In the genomic region with DNA sequence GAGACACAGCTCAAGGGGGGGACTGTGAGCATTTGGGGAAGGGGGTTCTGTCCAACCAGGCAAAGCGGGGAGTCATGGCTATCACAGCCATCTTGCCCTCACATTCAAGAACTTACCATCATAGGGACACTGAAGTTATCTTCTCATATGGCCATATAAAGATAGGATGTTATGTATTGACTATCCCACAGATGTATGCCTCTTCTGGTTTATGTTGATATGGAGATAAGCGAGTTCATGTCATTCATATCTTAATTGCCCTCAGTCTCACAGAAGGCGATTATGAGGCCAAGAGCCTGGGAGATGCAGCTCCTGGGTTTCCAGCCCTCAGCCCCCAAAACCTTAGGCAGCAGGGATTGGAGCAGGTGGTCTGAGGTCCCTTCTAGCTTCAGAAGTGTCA, we compare ENCODE assay signal across 1 cellular context.
TF ChIP-seq lines count a peak whose summit lies in the region.

No MANE protein-coding gene starts in this region.

TF ChIP-seq in K562, 482 proteins besides CTCF, POLR2A, EP300 and RAD21 (continues in another document):
- TF ChIP-seq SNRNP70 (optimal IDR thresholded peaks at IDR 0.05; ENCODE audit: low read depth, low read length) (no peak), ZNF41 (CRISPR knock-in tag; conservative IDR thresholded peaks at IDR 0.05) (no peak), FUS (optimal IDR thresholded peaks at IDR 0.05; ENCODE audit: low read depth, low read length) (no peak), YBX1 (IDR thresholded peaks at IDR 0.05) (no peak), SRF (CRISPR knock-in tag; IDR thresholded peaks at IDR 0.05) (0 out of 4 replicates have a peak, but pooled peaks of 1 of the 2 experiments have one; percentile 22), ETV6 (IDR thresholded peaks at IDR 0.05; ENCODE audit: borderline replicate concordance in 1 of 2, low read depth in 2 of 2, low read length in 1 of 2) (no peak), ETV6 (CRISPR knock-in tag; IDR thresholded peaks at IDR 0.05; ENCODE audit: borderline replicate concordance) (no peak), ZNF384 (IDR thresholded peaks at IDR 0.05; ENCODE audit: low read depth, low read length) (no peak), MEIS2 (IDR thresholded peaks at IDR 0.05; ENCODE audit: partially characterized antibody) (peak; percentile 15), NFIC (IDR thresholded peaks at IDR 0.05) (peak; percentile 62), MCM7 (IDR thresholded peaks at IDR 0.05) (no peak), ZNF586 (CRISPR knock-in tag; conservative IDR thresholded peaks at IDR 0.05) (no peak), NCOR1 (IDR thresholded peaks at IDR 0.05) (peak; percentile 78), MEF2D (tag; conservative IDR thresholded peaks at IDR 0.05; ENCODE audit: low read depth) (no peak), KDM1A (IDR thresholded peaks at IDR 0.05) (peak; percentile 21 to 32; a peak in 1 of 4 replicates), YY1 (IDR thresholded peaks at IDR 0.05; ENCODE audit: borderline replicate concordance in 1 of 3, control insufficient read depth in 1 of 3, extremely low read depth in 1 of 3, insufficient read depth in 3 of 3, insufficient read length in 1 of 3, insufficient replicate concordance in 2 of 3, low read depth in 1 of 3, low read length in 2 of 3) (no peak), SMAD3 (CRISPR knock-in tag; conservative IDR thresholded peaks at IDR 0.05) (no peak), ZNF124 (CRISPR knock-in tag; IDR thresholded peaks at IDR 0.05) (no peak), FOXJ2 (tag; IDR thresholded peaks at IDR 0.05) (no peak), ZNF408 (CRISPR knock-in tag; IDR thresholded peaks at IDR 0.05; ENCODE audit: low read depth) (no peak), CEBPB (tag; IDR thresholded peaks at IDR 0.05) (no peak), ZNF695 (CRISPR knock-in tag; IDR thresholded peaks at IDR 0.05) (no peak), KAT7 (CRISPR knock-in tag; IDR thresholded peaks at IDR 0.05; ENCODE audit: borderline replicate concordance) (peak; percentile 21; the same call in 1 of the 2 replicates), ZNF668 (CRISPR knock-in tag; IDR thresholded peaks at IDR 0.05) (no peak), ZNF175 (CRISPR knock-in tag; IDR thresholded peaks at IDR 0.05; ENCODE audit: low read depth) (no peak), EHMT2 (IDR thresholded peaks at IDR 0.05) (no peak), BACH1 (tag; IDR thresholded peaks at IDR 0.05) (no peak), BCOR (IDR thresholded peaks at IDR 0.05) (no peak), ZNF263 (CRISPR knock-in tag; IDR thresholded peaks at IDR 0.05; ENCODE audit: borderline replicate concordance) (no peak), TRIM24 (IDR thresholded peaks at IDR 0.05) (peak in 1 of 2 experiments; percentile 43; a peak in 1 of 4 replicates), TEAD4 (IDR thresholded peaks at IDR 0.05; ENCODE audit: low read length) (peak; percentile 82), TEAD4 (CRISPR knock-in tag; IDR thresholded peaks at IDR 0.05; ENCODE audit: borderline replicate concordance) (no peak), JUND (IDR thresholded peaks at IDR 0.05; ENCODE audit: borderline replicate concordance, low read depth, low read length) (no peak), JUND (tag; IDR thresholded peaks at IDR 0.05; ENCODE audit: borderline replicate concordance, low read depth, low read length) (no peak)
- TF ChIP-seq, protein P1, sequence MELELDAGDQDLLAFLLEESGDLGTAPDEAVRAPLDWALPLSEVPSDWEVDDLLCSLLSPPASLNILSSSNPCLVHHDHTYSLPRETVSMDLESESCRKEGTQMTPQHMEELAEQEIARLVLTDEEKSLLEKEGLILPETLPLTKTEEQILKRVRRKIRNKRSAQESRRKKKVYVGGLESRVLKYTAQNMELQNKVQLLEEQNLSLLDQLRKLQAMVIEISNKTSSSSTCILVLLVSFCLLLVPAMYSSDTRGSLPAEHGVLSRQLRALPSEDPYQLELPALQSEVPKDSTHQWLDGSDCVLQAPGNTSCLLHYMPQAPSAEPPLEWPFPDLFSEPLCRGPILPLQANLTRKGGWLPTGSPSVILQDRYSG (tag; conservative IDR thresholded peaks at IDR 0.05; ENCODE audit: low read depth), result no peak
- TF ChIP-seq, protein P2, sequence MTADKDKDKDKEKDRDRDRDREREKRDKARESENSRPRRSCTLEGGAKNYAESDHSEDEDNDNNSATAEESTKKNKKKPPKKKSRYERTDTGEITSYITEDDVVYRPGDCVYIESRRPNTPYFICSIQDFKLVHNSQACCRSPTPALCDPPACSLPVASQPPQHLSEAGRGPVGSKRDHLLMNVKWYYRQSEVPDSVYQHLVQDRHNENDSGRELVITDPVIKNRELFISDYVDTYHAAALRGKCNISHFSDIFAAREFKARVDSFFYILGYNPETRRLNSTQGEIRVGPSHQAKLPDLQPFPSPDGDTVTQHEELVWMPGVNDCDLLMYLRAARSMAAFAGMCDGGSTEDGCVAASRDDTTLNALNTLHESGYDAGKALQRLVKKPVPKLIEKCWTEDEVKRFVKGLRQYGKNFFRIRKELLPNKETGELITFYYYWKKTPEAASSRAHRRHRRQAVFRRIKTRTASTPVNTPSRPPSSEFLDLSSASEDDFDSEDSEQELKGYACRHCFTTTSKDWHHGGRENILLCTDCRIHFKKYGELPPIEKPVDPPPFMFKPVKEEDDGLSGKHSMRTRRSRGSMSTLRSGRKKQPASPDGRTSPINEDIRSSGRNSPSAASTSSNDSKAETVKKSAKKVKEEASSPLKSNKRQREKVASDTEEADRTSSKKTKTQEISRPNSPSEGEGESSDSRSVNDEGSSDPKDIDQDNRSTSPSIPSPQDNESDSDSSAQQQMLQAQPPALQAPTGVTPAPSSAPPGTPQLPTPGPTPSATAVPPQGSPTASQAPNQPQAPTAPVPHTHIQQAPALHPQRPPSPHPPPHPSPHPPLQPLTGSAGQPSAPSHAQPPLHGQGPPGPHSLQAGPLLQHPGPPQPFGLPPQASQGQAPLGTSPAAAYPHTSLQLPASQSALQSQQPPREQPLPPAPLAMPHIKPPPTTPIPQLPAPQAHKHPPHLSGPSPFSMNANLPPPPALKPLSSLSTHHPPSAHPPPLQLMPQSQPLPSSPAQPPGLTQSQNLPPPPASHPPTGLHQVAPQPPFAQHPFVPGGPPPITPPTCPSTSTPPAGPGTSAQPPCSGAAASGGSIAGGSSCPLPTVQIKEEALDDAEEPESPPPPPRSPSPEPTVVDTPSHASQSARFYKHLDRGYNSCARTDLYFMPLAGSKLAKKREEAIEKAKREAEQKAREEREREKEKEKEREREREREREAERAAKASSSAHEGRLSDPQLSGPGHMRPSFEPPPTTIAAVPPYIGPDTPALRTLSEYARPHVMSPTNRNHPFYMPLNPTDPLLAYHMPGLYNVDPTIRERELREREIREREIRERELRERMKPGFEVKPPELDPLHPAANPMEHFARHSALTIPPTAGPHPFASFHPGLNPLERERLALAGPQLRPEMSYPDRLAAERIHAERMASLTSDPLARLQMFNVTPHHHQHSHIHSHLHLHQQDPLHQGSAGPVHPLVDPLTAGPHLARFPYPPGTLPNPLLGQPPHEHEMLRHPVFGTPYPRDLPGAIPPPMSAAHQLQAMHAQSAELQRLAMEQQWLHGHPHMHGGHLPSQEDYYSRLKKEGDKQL (CRISPR knock-in tag; IDR thresholded peaks at IDR 0.05; ENCODE audit: borderline replicate concordance), result no peak
- TF ChIP-seq, protein P3, sequence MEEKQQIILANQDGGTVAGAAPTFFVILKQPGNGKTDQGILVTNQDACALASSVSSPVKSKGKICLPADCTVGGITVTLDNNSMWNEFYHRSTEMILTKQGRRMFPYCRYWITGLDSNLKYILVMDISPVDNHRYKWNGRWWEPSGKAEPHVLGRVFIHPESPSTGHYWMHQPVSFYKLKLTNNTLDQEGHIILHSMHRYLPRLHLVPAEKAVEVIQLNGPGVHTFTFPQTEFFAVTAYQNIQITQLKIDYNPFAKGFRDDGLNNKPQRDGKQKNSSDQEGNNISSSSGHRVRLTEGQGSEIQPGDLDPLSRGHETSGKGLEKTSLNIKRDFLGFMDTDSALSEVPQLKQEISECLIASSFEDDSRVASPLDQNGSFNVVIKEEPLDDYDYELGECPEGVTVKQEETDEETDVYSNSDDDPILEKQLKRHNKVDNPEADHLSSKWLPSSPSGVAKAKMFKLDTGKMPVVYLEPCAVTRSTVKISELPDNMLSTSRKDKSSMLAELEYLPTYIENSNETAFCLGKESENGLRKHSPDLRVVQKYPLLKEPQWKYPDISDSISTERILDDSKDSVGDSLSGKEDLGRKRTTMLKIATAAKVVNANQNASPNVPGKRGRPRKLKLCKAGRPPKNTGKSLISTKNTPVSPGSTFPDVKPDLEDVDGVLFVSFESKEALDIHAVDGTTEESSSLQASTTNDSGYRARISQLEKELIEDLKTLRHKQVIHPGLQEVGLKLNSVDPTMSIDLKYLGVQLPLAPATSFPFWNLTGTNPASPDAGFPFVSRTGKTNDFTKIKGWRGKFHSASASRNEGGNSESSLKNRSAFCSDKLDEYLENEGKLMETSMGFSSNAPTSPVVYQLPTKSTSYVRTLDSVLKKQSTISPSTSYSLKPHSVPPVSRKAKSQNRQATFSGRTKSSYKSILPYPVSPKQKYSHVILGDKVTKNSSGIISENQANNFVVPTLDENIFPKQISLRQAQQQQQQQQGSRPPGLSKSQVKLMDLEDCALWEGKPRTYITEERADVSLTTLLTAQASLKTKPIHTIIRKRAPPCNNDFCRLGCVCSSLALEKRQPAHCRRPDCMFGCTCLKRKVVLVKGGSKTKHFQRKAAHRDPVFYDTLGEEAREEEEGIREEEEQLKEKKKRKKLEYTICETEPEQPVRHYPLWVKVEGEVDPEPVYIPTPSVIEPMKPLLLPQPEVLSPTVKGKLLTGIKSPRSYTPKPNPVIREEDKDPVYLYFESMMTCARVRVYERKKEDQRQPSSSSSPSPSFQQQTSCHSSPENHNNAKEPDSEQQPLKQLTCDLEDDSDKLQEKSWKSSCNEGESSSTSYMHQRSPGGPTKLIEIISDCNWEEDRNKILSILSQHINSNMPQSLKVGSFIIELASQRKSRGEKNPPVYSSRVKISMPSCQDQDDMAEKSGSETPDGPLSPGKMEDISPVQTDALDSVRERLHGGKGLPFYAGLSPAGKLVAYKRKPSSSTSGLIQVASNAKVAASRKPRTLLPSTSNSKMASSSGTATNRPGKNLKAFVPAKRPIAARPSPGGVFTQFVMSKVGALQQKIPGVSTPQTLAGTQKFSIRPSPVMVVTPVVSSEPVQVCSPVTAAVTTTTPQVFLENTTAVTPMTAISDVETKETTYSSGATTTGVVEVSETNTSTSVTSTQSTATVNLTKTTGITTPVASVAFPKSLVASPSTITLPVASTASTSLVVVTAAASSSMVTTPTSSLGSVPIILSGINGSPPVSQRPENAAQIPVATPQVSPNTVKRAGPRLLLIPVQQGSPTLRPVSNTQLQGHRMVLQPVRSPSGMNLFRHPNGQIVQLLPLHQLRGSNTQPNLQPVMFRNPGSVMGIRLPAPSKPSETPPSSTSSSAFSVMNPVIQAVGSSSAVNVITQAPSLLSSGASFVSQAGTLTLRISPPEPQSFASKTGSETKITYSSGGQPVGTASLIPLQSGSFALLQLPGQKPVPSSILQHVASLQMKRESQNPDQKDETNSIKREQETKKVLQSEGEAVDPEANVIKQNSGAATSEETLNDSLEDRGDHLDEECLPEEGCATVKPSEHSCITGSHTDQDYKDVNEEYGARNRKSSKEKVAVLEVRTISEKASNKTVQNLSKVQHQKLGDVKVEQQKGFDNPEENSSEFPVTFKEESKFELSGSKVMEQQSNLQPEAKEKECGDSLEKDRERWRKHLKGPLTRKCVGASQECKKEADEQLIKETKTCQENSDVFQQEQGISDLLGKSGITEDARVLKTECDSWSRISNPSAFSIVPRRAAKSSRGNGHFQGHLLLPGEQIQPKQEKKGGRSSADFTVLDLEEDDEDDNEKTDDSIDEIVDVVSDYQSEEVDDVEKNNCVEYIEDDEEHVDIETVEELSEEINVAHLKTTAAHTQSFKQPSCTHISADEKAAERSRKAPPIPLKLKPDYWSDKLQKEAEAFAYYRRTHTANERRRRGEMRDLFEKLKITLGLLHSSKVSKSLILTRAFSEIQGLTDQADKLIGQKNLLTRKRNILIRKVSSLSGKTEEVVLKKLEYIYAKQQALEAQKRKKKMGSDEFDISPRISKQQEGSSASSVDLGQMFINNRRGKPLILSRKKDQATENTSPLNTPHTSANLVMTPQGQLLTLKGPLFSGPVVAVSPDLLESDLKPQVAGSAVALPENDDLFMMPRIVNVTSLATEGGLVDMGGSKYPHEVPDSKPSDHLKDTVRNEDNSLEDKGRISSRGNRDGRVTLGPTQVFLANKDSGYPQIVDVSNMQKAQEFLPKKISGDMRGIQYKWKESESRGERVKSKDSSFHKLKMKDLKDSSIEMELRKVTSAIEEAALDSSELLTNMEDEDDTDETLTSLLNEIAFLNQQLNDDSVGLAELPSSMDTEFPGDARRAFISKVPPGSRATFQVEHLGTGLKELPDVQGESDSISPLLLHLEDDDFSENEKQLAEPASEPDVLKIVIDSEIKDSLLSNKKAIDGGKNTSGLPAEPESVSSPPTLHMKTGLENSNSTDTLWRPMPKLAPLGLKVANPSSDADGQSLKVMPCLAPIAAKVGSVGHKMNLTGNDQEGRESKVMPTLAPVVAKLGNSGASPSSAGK (IDR thresholded peaks at IDR 0.05), result no peak
- TF ChIP-seq, protein P4, sequence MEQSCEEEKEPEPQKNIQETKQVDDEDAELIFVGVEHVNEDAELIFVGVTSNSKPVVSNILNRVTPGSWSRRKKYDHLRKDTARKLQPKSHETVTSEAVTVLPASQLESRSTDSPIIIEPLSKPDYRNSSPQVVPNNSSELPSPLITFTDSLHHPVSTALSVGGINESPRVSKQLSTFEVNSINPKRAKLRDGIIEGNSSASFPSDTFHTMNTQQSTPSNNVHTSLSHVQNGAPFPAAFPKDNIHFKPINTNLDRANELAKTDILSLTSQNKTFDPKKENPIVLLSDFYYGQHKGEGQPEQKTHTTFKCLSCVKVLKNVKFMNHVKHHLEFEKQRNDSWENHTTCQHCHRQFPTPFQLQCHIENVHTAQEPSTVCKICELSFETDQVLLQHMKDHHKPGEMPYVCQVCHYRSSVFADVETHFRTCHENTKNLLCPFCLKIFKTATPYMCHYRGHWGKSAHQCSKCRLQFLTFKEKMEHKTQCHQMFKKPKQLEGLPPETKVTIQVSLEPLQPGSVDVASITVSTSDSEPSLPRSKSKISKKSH (CRISPR knock-in tag; IDR thresholded peaks at IDR 0.05), result no peak
- TF ChIP-seq, protein P5, sequence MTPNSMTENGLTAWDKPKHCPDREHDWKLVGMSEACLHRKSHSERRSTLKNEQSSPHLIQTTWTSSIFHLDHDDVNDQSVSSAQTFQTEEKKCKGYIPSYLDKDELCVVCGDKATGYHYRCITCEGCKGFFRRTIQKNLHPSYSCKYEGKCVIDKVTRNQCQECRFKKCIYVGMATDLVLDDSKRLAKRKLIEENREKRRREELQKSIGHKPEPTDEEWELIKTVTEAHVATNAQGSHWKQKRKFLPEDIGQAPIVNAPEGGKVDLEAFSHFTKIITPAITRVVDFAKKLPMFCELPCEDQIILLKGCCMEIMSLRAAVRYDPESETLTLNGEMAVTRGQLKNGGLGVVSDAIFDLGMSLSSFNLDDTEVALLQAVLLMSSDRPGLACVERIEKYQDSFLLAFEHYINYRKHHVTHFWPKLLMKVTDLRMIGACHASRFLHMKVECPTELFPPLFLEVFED (CRISPR knock-in tag; conservative IDR thresholded peaks at IDR 0.05), result no peak
